1 cellular context compared by ENCODE assay signal in the genomic region with DNA sequence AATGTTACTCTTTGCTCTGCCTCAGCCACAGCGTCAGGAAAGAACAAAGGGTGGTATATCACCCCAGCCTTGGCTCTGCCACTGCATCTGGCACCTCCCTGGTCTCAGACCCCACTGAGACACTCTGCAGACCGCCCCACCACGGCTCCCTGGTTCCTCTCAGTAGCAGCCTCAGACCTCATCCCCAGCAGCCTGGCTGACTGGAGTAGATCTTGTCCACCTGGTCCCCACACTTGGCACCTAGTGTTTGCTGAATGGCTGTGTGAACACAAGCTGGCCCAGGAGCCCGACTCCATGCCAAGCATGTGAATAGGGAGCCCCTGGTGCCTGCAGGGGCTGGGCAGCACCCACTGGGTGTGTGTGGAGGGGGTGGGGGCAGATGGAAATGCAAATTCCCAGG.
TF ChIP-seq lines count a peak whose summit lies in the region.

No MANE protein-coding gene starts in this region.

TF ChIP-seq in H1, 55 proteins besides CTCF, POLR2A, EP300 and RAD21:
- no peak for TF ChIP-seq MAFK (IDR thresholded peaks at IDR 0.05; ENCODE audit: low read depth, low read length)
- no peak for TF ChIP-seq PHF8 (conservative IDR thresholded peaks at IDR 0.05; ENCODE audit: low read depth, low read length)
- TF ChIP-seq, protein P1, sequence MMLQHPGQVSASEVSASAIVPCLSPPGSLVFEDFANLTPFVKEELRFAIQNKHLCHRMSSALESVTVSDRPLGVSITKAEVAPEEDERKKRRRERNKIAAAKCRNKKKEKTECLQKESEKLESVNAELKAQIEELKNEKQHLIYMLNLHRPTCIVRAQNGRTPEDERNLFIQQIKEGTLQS (IDR thresholded peaks at IDR 0.05; ENCODE audit: insufficient read depth, low read depth, low read length), result no peak
- TF ChIP-seq BCL11A (IDR thresholded peaks at IDR 0.05; ENCODE audit: low read depth in 2 of 2, low read length in 2 of 2), result no peak
- TF ChIP-seq POU5F1 (IDR thresholded peaks at IDR 0.05; ENCODE audit: low read depth, low read length), result no peak
- no peak for TF ChIP-seq TAF1 (IDR thresholded peaks at IDR 0.05; ENCODE audit: low read depth, low read length)
- TF ChIP-seq SIX5 (IDR thresholded peaks at IDR 0.05; ENCODE audit: low read depth, low read length), result no peak
- no peak for TF ChIP-seq SIN3A (conservative IDR thresholded peaks at IDR 0.05 in 1 of 2, IDR thresholded peaks at IDR 0.05 in 1 of 2; ENCODE audit: low read depth in 1 of 2, low read length in 2 of 2)
- TF ChIP-seq TEAD4 (IDR thresholded peaks at IDR 0.05; ENCODE audit: low read depth, low read length), result no peak
- no peak for TF ChIP-seq SUZ12 (IDR thresholded peaks at IDR 0.05; ENCODE audit: low read length)
- TF ChIP-seq NANOG (IDR thresholded peaks at IDR 0.05; ENCODE audit: insufficient read depth, low read depth, low read length, poor library complexity, severe bottlenecking), result no peak
- TF ChIP-seq, protein P2, sequence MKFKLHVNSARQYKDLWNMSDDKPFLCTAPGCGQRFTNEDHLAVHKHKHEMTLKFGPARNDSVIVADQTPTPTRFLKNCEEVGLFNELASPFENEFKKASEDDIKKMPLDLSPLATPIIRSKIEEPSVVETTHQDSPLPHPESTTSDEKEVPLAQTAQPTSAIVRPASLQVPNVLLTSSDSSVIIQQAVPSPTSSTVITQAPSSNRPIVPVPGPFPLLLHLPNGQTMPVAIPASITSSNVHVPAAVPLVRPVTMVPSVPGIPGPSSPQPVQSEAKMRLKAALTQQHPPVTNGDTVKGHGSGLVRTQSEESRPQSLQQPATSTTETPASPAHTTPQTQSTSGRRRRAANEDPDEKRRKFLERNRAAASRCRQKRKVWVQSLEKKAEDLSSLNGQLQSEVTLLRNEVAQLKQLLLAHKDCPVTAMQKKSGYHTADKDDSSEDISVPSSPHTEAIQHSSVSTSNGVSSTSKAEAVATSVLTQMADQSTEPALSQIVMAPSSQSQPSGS (IDR thresholded peaks at IDR 0.05; ENCODE audit: low read length), result no peak
- TF ChIP-seq, protein P3, sequence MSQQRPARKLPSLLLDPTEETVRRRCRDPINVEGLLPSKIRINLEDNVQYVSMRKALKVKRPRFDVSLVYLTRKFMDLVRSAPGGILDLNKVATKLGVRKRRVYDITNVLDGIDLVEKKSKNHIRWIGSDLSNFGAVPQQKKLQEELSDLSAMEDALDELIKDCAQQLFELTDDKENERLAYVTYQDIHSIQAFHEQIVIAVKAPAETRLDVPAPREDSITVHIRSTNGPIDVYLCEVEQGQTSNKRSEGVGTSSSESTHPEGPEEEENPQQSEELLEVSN (IDR thresholded peaks at IDR 0.05), result no peak
- TF ChIP-seq BACH1 (IDR thresholded peaks at IDR 0.05; ENCODE audit: low read length), result no peak
- no peak for TF ChIP-seq HDAC2 (IDR thresholded peaks at IDR 0.05; ENCODE audit: borderline replicate concordance in 1 of 2, low read depth in 2 of 2, low read length in 2 of 2)
- no peak for TF ChIP-seq NRF1 (IDR thresholded peaks at IDR 0.05; ENCODE audit: low read depth, low read length)
TF ChIP-seq in H1: peak in this region for 0.
